23 cellular contexts compared by ENCODE assay signal in the genomic region with DNA sequence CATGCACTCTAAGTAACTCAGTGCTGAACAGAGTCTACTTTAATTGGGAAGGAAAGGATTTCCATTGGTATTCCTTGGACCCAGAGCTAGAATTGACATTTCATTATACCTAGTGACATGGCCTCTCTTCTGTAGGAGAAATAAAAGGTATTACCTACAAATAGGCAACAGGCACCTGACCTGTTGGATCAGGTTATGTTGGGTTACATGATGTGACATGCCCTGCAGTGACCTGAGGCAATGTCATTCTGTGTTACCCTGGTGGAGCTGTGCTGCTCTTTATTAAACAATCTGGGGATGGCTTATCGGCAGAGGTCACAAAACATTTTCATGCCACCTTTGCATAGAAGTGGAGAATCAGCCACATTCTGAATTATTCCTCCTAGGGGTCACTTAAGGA.
"Had no signal": no experiment of that assay in that cellular context is flagged by ENCODE, and none has a peak within 500 bp of the region (broad histone marks: within the 10 kb centered on the region; RNA-seq: fewer than 3 reads in every experiment).

No MANE protein-coding gene starts in this region.

- ATAC-seq: mucosa of descending colon; naive thymus-derived CD4-positive, alpha-beta T cell; natural killer cell treated with Interleukin-12 subunit alpha and Interleukin-12 subunit beta and Interleukin-15 and Interleukin-18, amount 100 ng/mL, for 72 hours; right lobe of liver; stimulated activated memory B cell treated with anti-CD40 and anti-IgM and Interleukin-4, amounts not matched to agents 10 μg/mL and 1 μg/mL and 100 μg/mL, for 72 hours; stimulated activated naive CD8-positive, alpha-beta T cell treated with anti-CD3 and anti-CD28 coated beads, Interleukin-15, Interleukin-2, amounts not matched to agents 100 U/mL and 50 U/mL, for 24 hours had no signal

- DNase-seq: hippocampal formation; left ventricle myocardium inferior; midbrain; mucosa of descending colon; naive thymus-derived CD4-positive, alpha-beta T cell; ovary; right lobe of liver; stimulated activated CD4-positive, alpha-beta T cell treated with anti-CD3 and anti-CD28 coated beads, Interleukin-1b, Interleukin-23, amount 100 ng/mL, for 48 hours; stimulated activated CD4-positive, alpha-beta T cell treated with anti-CD3 and anti-CD28 coated beads, Interleukin-2, amount 100 ng/mL, for 48 hours; stimulated activated CD4-positive, alpha-beta T cell treated with anti-CD3 and anti-CD28 coated beads, Interleukin-4, amount 100 ng/mL, for 4 hours; stimulated activated CD8-positive, alpha-beta memory T cell treated with anti-CD3 and anti-CD28 coated beads, Interleukin-4, amount 100 ng/mL, for 48 hours; stimulated activated naive CD8-positive, alpha-beta T cell treated with anti-CD3 and anti-CD28 coated beads, Interleukin-15, Interleukin-2, amounts not matched to agents 100 U/mL and 50 U/mL, for 24 hours; stomach; testis; thyroid gland; transverse colon; upper lobe of left lung had no signal

- H3K27me3 ChIP-seq: ovary, right atrium auricular region, right lobe of liver, stomach, testis, thyroid gland, transverse colon, upper lobe of left lung, vagina had no signal

- H3K4me2 ChIP-seq: smooth muscle cell had no signal

- H3K36me3 ChIP-seq: left ventricle myocardium inferior, ovary, right atrium auricular region, right lobe of liver, stomach, thyroid gland, transverse colon, upper lobe of left lung, vagina had no signal

- H3K27ac ChIP-seq: left ventricle myocardium inferior, ovary, right atrium auricular region, right lobe of liver, stomach, testis, thyroid gland, transverse colon, upper lobe of left lung, vagina had no signal

- H3K9me3 ChIP-seq: left ventricle myocardium inferior, mucosa of descending colon, ovary, right atrium auricular region, right lobe of liver, stomach, testis, thyroid gland, transverse colon, upper lobe of left lung, vagina had no signal

- H3K4me1 ChIP-seq: left ventricle myocardium inferior, right atrium auricular region, right lobe of liver, stomach, testis, thyroid gland, transverse colon, upper lobe of left lung had no signal

- H3K4me3 ChIP-seq: left ventricle myocardium inferior, lung, mucosa of descending colon, ovary, right atrium auricular region, right lobe of liver, smooth muscle cell, stomach, testis, thyroid gland, transverse colon, upper lobe of left lung, vagina had no signal
